In the genomic region with DNA sequence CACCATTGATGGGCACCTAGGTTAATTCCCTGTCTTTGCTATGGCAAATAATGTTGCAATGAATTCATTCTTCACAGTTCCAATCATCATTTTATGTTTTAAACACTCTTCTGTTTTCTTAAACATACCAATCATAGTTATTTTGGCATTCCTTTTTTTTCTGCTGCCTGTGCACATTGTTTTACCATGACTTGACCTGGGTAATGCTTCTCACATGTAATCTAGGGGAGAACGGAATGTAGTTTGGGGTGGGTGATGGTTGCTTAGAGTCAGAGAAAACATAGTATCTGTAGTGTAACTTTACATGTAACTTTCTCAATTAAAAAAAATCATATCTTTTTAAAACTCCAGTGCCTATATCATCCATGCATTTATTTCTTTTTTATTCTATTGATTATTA, we compare ENCODE assay signal across 15 cellular contexts.
DNase-seq lines count a peak whose midpoint lies in the region; ATAC-seq, FAIRE-seq and TF ChIP-seq lines count a peak whose summit lies in the region.
"Had no signal": no experiment of that assay in that cellular context is flagged by ENCODE, and none has a peak within 500 bp of the region (broad histone marks: within the 10 kb centered on the region; RNA-seq: fewer than 3 reads in every experiment).

No MANE protein-coding gene starts in this region.

- in situ Hi-C loops in astrocyte of the cerebellum (cut with HindIII; ENCODE audit: low sequenced_read_pairs): no loop called here

- DNase-seq in H54 (ENCODE audit: insufficient read length, low spot score) (no peak), astrocyte of the cerebellum (ENCODE audit: low read depth) (peak; percentile 54), fibroblast of the conjunctiva (ENCODE audit: low read depth) (peak; percentile 40), retinal pigment epithelial cell (ENCODE audit: low read depth) (peak; percentile 78), DMS53 treated with DMSO at 0.1 percent for 48 hours (lab: John Stamatoyannopoulos, UW; ENCODE audit: unreplicated experiment) (no peak)
- DNase-seq in activated CD4-positive, alpha-beta T cell treated with anti-CD3 and anti-CD28 coated beads for 48 hours: no peak
- DNase-seq in activated naive CD4-positive, alpha-beta T cell treated with Interleukin-2 at 50 U/mL for 16 hours: no peak
- DNase-seq: activated CD4-positive, alpha-beta T cell treated with anti-CD3 and anti-CD28 coated beads, Interleukin-2, amount 50 U/mL, for 1 hour; activated naive CD4-positive, alpha-beta T cell treated with anti-CD3 and anti-CD28 coated beads for 36 hours; hypothalamus; NCI-H1436 treated with DMSO at 0.1 percent for 48 hours; ovary had no signal

- H3K4me3 ChIP-seq in astrocyte of the cerebellum (ENCODE audit: low read depth, low read length) (no peak overlapping the region), retinal pigment epithelial cell (ENCODE audit: low read length) (no peak overlapping the region)
- H3K4me3 ChIP-seq: ovary, suprapubic skin had no signal

- no peak for TF ChIP-seq CTCF in astrocyte of the cerebellum (IDR thresholded peaks at IDR 0.05; ENCODE audit: low read depth, low read length, missing control alignments)
- no peak for TF ChIP-seq CTCF in retinal pigment epithelial cell (conservative IDR thresholded peaks at IDR 0.05; ENCODE audit: low read depth, low read length)

- peak; percentile 86 for FAIRE-seq in H54 (lab: Jason Lieb, UNC)
- FAIRE-seq: RCC 7860 had no signal

- no peak for ATAC-seq in GM18909 (IDR thresholded peaks at IDR 0.05; ENCODE audit: poor library complexity, unreplicated experiment)

- TF ChIP-seq POLR2A in H54 (IDR thresholded peaks at IDR 0.05; ENCODE audit: low read depth, low read length): no peak

Comparison
In these comparisons a context has a peak if more than half of its experiments do, and no peak if none do; other contexts are left out.
1. DNase-seq: peak in astrocyte of the cerebellum (single experiment), fibroblast of the conjunctiva (single experiment) and retinal pigment epithelial cell (single experiment); none in H54 (single experiment), activated CD4-positive, alpha-beta T cell treated with anti-CD3 and anti-CD28 coated beads for 48 hours (single experiment), activated naive CD4-positive, alpha-beta T cell treated with Interleukin-2 at 50 U/mL for 16 hours (single experiment) and DMS53 treated with DMSO at 0.1 percent for 48 hours (single experiment).